Comparison of ENCODE assay signal across 8 cellular contexts in genomic region chr4:158768577-158769174, GRCh38. TPM values are rescaled to one million over a fixed set of nuclear protein-coding genes. Genes with fewer than 3 reads are reported as not detected.
A peak's percentile ranks its signal among the peaks of the same experiment; 100 is the strongest.
DNase-seq lines count a peak whose midpoint lies in the region; ATAC-seq and TF ChIP-seq lines count a peak whose summit lies in the region.

Gene FNIP2, plus strand, starts transcription at chr4:158769026. Its CDS starts 187 bp downstream, at chr4:158769213.

- no peaks in the 10 kb centered on the region for H3K27me3 ChIP-seq in testis

- DNase-seq in ELF-1 (ENCODE audit: low read depth, low spot score) (peak; percentile 56), SK-N-DZ (ENCODE audit: low spot score) (peak; percentile 75), head of caudate nucleus (peak; percentile 55 to 95 (median 86)), osteocyte (ENCODE audit: extremely low spot score, unreplicated experiment) (peak; percentile 92), testis (peak; percentile 84)
- DNase-seq in activated naive CD4-positive, alpha-beta T cell treated with anti-CD3 and anti-CD28 coated beads, Interleukin-2, amount 50 U/mL, for 72 hours (ENCODE audit: low spot score in 2 of 2), result peak; percentile 73 to 78

- peaks cover 9 to 15% of the 10 kb centered on the region in 2 donors for H3K36me3 Mint-ChIP-seq in activated naive CD4-positive, alpha-beta T cell treated with anti-CD3 and anti-CD28 coated beads, Interleukin-2, amount 50 U/mL, for 72 hours
- H3K36me3 Mint-ChIP-seq in osteocyte (ENCODE audit: unreplicated experiment), result no peaks in the 10 kb centered on the region

- WGBS in testis, 2 donors, result 0 to 1% methylated on average over 3 to 61 of the region's 85 CpGs

- TF ChIP-seq CTCF in osteocyte (IDR thresholded peaks at IDR 0.05) (no peak), testis (IDR thresholded peaks at IDR 0.05) (no peak)

- peak within 1 kb of the TSS; percentile 76 to 91 for H3K4me3 ChIP-seq in testis

- no peak for TF ChIP-seq POLR2A in testis (IDR thresholded peaks at IDR 0.05)

- H3K4me3 Mint-ChIP-seq in osteocyte (ENCODE audit: unreplicated experiment), result peak within 1 kb of the TSS; percentile 99

- H3K9me3 Mint-ChIP-seq in activated naive CD4-positive, alpha-beta T cell treated with anti-CD3 and anti-CD28 coated beads, Interleukin-2, amount 50 U/mL, for 72 hours, result no peaks in the 10 kb centered on the region
- H3K9me3 Mint-ChIP-seq in osteocyte (ENCODE audit: unreplicated experiment), result no peaks in the 10 kb centered on the region

- H3K27me3 Mint-ChIP-seq in osteocyte (ENCODE audit: unreplicated experiment), result no peaks in the 10 kb centered on the region

- H3K4me1 ChIP-seq in testis, result peaks cover 6% of the 10 kb centered on the region

- H3K27ac ChIP-seq in KOPT-K1 (ENCODE audit: low read depth, low read length, poor library complexity, severe bottlenecking), result peak within 1 kb of the TSS; percentile 56
- peak within 1 kb of the TSS; percentile 86 for H3K27ac ChIP-seq in testis

- ATAC-seq in GM21786 (IDR thresholded peaks at IDR 0.05; ENCODE audit: unreplicated experiment), result peak; percentile 74
- ATAC-seq in activated naive CD4-positive, alpha-beta T cell treated with anti-CD3 and anti-CD28 coated beads, Interleukin-2, amount 50 U/mL, for 72 hours, result peak; percentile 87 to 88

- H3K36me3 ChIP-seq in KOPT-K1 (ENCODE audit: insufficient read depth, low read length) (no peaks in the 10 kb centered on the region), testis (ENCODE audit: low read depth, missing control alignments) (no peaks in the 10 kb centered on the region)

- H3K9me3 ChIP-seq in KOPT-K1 (ENCODE audit: insufficient read depth, low read length, poor library complexity, severe bottlenecking), result no peaks in the 10 kb centered on the region
- no peaks in the 10 kb centered on the region for H3K9me3 ChIP-seq in testis

- peaks cover 25% of the 10 kb centered on the region for H3K4me1 Mint-ChIP-seq in osteocyte (ENCODE audit: unreplicated experiment)

- intact Hi-C loops in head of caudate nucleus (cut with DNase I) (loop anchor here (5.0 kb wide), 1 partner anchor 84 kb away; no protein-coding TSS in a partner anchor), testis (cut with DNase I; ENCODE audit: low total_unique reads) (no loop called here)

- H3K27ac Mint-ChIP-seq in activated naive CD4-positive, alpha-beta T cell treated with anti-CD3 and anti-CD28 coated beads, Interleukin-2, amount 50 U/mL, for 72 hours, result peak within 1 kb of the TSS; percentile 95 to 99
- H3K27ac Mint-ChIP-seq in osteocyte (ENCODE audit: unreplicated experiment), result peak within 1 kb of the TSS; percentile 93

RNA-seq across cellular contexts. Expression of gene FNIP2, which starts in this region (rescaled TPM):
- 10.5 and 12.3 TPM in 2 replicates for polyA plus RNA-seq in SK-N-DZ (2014; cell fraction: cytosol; rRNA removed)
- polyA plus RNA-seq in SK-N-DZ (2014; cell fraction: nucleus; rRNA removed), result 7.9 and 8.6 TPM in 2 replicates
- total RNA-seq in activated naive CD4-positive, alpha-beta T cell treated with anti-CD3 and anti-CD28 coated beads, Interleukin-2, amount 50 U/mL, for 72 hours, result 10 to 100 TPM; 15.5 to 26.4 TPM
- total RNA-seq in osteocyte (14.4 and 17.3 TPM in 2 replicates), testis (10 to 100 TPM; 25.0 to 28.4 TPM)
- polyA plus RNA-seq in testis (ENCODE audit: insufficient read depth, low read depth, low replicate concordance), result 23.5 TPM

Comparison
In these comparisons a context has a peak if more than half of its experiments do, and no peak if none do; other contexts are left out.
1. Peak in every context shown above with its lines: DNase-seq, ATAC-seq, H3K4me3 ChIP-seq and H3K27ac ChIP-seq.